Comparison of ENCODE assay signal across 10 cellular contexts in the genomic region with DNA sequence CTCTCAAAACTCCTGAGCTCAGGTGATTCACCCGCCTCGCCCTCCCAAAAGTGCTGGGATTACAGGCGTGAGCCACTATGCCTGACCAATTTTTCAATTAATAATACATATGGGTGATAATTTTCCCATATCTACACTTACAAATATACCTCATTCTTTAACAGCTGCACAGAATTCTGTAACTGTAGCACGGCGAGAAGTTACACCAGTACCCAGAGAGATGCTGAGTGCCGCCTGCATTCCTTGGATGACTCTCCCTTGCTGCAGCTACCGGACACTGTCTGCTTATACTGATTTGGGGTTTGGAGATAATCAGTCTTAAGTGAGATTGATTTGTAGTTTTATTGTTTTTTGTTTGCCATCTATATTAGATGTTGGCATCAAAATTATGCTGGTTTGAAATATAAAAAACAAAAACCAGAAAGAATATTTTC. TPM values are rescaled to one million over a fixed set of nuclear protein-coding genes. Genes with fewer than 3 reads are reported as not detected.
A peak's percentile ranks its signal among the peaks of the same experiment; 100 is the strongest.
DNase-seq lines count a peak whose midpoint lies in the region; ATAC-seq lines count a peak whose summit lies in the region.
"Had no signal": no experiment of that assay in that cellular context is flagged by ENCODE, and none has a peak within 500 bp of the region (broad histone marks: within the 10 kb centered on the region; RNA-seq: fewer than 3 reads in every experiment).

No MANE protein-coding gene starts in this region.

- no peak overlapping the region for H3K27ac Mint-ChIP-seq in activated CD8-positive, alpha-beta memory T cell treated with anti-CD3 and anti-CD28 coated beads, Interleukin-2, amount 10 ng/mL, durations not matched to agents 7 days and 5 days
- no peak overlapping the region for H3K27ac Mint-ChIP-seq in activated naive CD8-positive, alpha-beta T cell treated with anti-CD3 and anti-CD28 coated beads, Interleukin-2, amount 50 U/mL, for 24 hours
- H3K27ac Mint-ChIP-seq in stimulated activated effector memory CD8-positive, alpha-beta T cell treated with anti-CD3 and anti-CD28 coated beads, Interleukin-12 subunit alpha, Interleukin-12 subunit beta, amount 100 ng/mL, for 72 hours: peak overlapping the region; percentile 54

- no peak for ATAC-seq in activated CD8-positive, alpha-beta memory T cell treated with anti-CD3 and anti-CD28 coated beads, Interleukin-2, amount 10 ng/mL, durations not matched to agents 7 days and 5 days
- ATAC-seq in HG03039 (IDR thresholded peaks at IDR 0.05; ENCODE audit: unreplicated experiment): peak; percentile 15
- no peak for ATAC-seq in activated naive CD8-positive, alpha-beta T cell treated with anti-CD3 and anti-CD28 coated beads, Interleukin-2, amount 50 U/mL, for 24 hours
- no peak for ATAC-seq in stimulated activated effector memory CD8-positive, alpha-beta T cell treated with anti-CD3 and anti-CD28 coated beads, Interleukin-12 subunit alpha, Interleukin-12 subunit beta, amount 100 ng/mL, for 72 hours
- ATAC-seq in HG03175 (IDR thresholded peaks at IDR 0.05; ENCODE audit: unreplicated experiment): no peak

- no peak for DNase-seq in activated CD8-positive, alpha-beta memory T cell treated with anti-CD3 and anti-CD28 coated beads, Interleukin-2, amount 10 ng/mL, durations not matched to agents 7 days and 5 days
- DNase-seq in activated CD8-positive, alpha-beta memory T cell treated with anti-CD3 and anti-CD28 coated beads, Interleukin-2, amount 50 U/mL, for 48 hours: no peak
- DNase-seq in activated naive CD8-positive, alpha-beta T cell treated with anti-CD3 and anti-CD28 coated beads, Interleukin-2, amount 50 U/mL, for 24 hours: no peak
- DNase-seq in stimulated activated effector memory CD8-positive, alpha-beta T cell treated with anti-CD3 and anti-CD28 coated beads, Interleukin-12 subunit alpha, Interleukin-12 subunit beta, amount 100 ng/mL, for 72 hours (ENCODE audit: low spot score in 2 of 2): no peak
- DNase-seq in NCI-H1694 treated with DMSO at 0.1 percent for 48 hours (lab: John Stamatoyannopoulos, UW): no peak
- no peak for DNase-seq in hypothalamus (lab: John Stamatoyannopoulos, UW)
- DNase-seq: head of caudate nucleus, NCI-H1092 treated with DMSO at 0.1 percent for 48 hours had no signal

- peak overlapping the region; percentile 47 for H3K4me3 Mint-ChIP-seq in activated CD8-positive, alpha-beta memory T cell treated with anti-CD3 and anti-CD28 coated beads, Interleukin-2, amount 10 ng/mL, durations not matched to agents 7 days and 5 days
- peak overlapping the region; percentile 46 for H3K4me3 Mint-ChIP-seq in activated naive CD8-positive, alpha-beta T cell treated with anti-CD3 and anti-CD28 coated beads, Interleukin-2, amount 50 U/mL, for 24 hours
- H3K4me3 Mint-ChIP-seq in stimulated activated effector memory CD8-positive, alpha-beta T cell treated with anti-CD3 and anti-CD28 coated beads, Interleukin-12 subunit alpha, Interleukin-12 subunit beta, amount 100 ng/mL, for 72 hours: peak overlapping the region; percentile 56

- CTCF ChIA-PET in activated CD8-positive, alpha-beta memory T cell treated with anti-CD3 and anti-CD28 coated beads, Interleukin-2, amount 10 ng/mL, durations not matched to agents 7 days and 5 days (lab: Charles Lee): interaction anchor here (0.7 to 1.1 kb wide), 2 partner anchors 177 to 237 kb away, joined by 3 to 4 read pairs; no protein-coding TSS in a partner anchor

- H3K27me3 Mint-ChIP-seq in activated CD8-positive, alpha-beta memory T cell treated with anti-CD3 and anti-CD28 coated beads, Interleukin-2, amount 10 ng/mL, durations not matched to agents 7 days and 5 days: no peaks in the 10 kb centered on the region
- H3K27me3 Mint-ChIP-seq in activated naive CD8-positive, alpha-beta T cell treated with anti-CD3 and anti-CD28 coated beads, Interleukin-2, amount 50 U/mL, for 24 hours: no peaks in the 10 kb centered on the region

- H3K36me3 Mint-ChIP-seq in activated CD8-positive, alpha-beta memory T cell treated with anti-CD3 and anti-CD28 coated beads, Interleukin-2, amount 10 ng/mL, durations not matched to agents 7 days and 5 days: peaks cover 60% of the 10 kb centered on the region
- H3K36me3 Mint-ChIP-seq in activated naive CD8-positive, alpha-beta T cell treated with anti-CD3 and anti-CD28 coated beads, Interleukin-2, amount 50 U/mL, for 24 hours (ENCODE audit: low read depth): peaks cover 56% of the 10 kb centered on the region
- peaks cover 90% of the 10 kb centered on the region for H3K36me3 Mint-ChIP-seq in stimulated activated effector memory CD8-positive, alpha-beta T cell treated with anti-CD3 and anti-CD28 coated beads, Interleukin-12 subunit alpha, Interleukin-12 subunit beta, amount 100 ng/mL, for 72 hours

- peaks cover 76% of the 10 kb centered on the region for H3K4me1 Mint-ChIP-seq in activated CD8-positive, alpha-beta memory T cell treated with anti-CD3 and anti-CD28 coated beads, Interleukin-2, amount 10 ng/mL, durations not matched to agents 7 days and 5 days
- peaks cover 72% of the 10 kb centered on the region for H3K4me1 Mint-ChIP-seq in activated naive CD8-positive, alpha-beta T cell treated with anti-CD3 and anti-CD28 coated beads, Interleukin-2, amount 50 U/mL, for 24 hours
- H3K4me1 Mint-ChIP-seq in stimulated activated effector memory CD8-positive, alpha-beta T cell treated with anti-CD3 and anti-CD28 coated beads, Interleukin-12 subunit alpha, Interleukin-12 subunit beta, amount 100 ng/mL, for 72 hours: peaks cover 76% of the 10 kb centered on the region

- H3K9me3 Mint-ChIP-seq in activated CD8-positive, alpha-beta memory T cell treated with anti-CD3 and anti-CD28 coated beads, Interleukin-2, amount 10 ng/mL, durations not matched to agents 7 days and 5 days (ENCODE audit: low read depth): no peaks in the 10 kb centered on the region
- no peaks in the 10 kb centered on the region for H3K9me3 Mint-ChIP-seq in activated naive CD8-positive, alpha-beta T cell treated with anti-CD3 and anti-CD28 coated beads, Interleukin-2, amount 50 U/mL, for 24 hours
- no peaks in the 10 kb centered on the region for H3K9me3 Mint-ChIP-seq in stimulated activated effector memory CD8-positive, alpha-beta T cell treated with anti-CD3 and anti-CD28 coated beads, Interleukin-12 subunit alpha, Interleukin-12 subunit beta, amount 100 ng/mL, for 72 hours

RNA-seq across cellular contexts. Expression of gene TIFA, which starts 5.8 kb away (rescaled TPM):
- 10 to 100 TPM; 29.0 to 32.5 TPM for total RNA-seq in activated CD8-positive, alpha-beta memory T cell treated with anti-CD3 and anti-CD28 coated beads, Interleukin-2, amount 10 ng/mL, durations not matched to agents 7 days and 5 days

RNA-seq across cellular contexts. Expression of gene ALPK1, which starts 17.3 kb away (rescaled TPM):
- total RNA-seq in activated CD8-positive, alpha-beta memory T cell treated with anti-CD3 and anti-CD28 coated beads, Interleukin-2, amount 10 ng/mL, durations not matched to agents 7 days and 5 days: 10 to 100 TPM in 1 of 2 experiments, 1 to 10 TPM in 1; 7.3 to 17.7 TPM

RNA-seq across cellular contexts. Expression of gene AP1AR, which starts 48.3 kb away (rescaled TPM):
- total RNA-seq in activated CD8-positive, alpha-beta memory T cell treated with anti-CD3 and anti-CD28 coated beads, Interleukin-2, amount 10 ng/mL, durations not matched to agents 7 days and 5 days: 10 to 100 TPM; 13.6 to 17.8 TPM
